Comparison of ENCODE assay signal across 17 cellular contexts in genomic region chr5:97531549-97531948, GRCh38.
A peak's percentile ranks its signal among the peaks of the same experiment; 100 is the strongest.
DNase-seq lines count a peak whose midpoint lies in the region; ATAC-seq, FAIRE-seq and TF ChIP-seq lines count a peak whose summit lies in the region.
"Had no signal": no experiment of that assay in that cellular context is flagged by ENCODE, and none has a peak within 500 bp of the region (broad histone marks: within the 10 kb centered on the region; RNA-seq: fewer than 3 reads in every experiment).

No MANE protein-coding gene starts in this region.

- intact Hi-C loops in HepG2 (cut with micrococcal nuclease; ENCODE audit: unreplicated experiment), result no loop called here

- no peak for TF ChIP-seq POLR2A in HepG2 (IDR thresholded peaks at IDR 0.05; ENCODE audit: insufficient read depth in 1 of 2, low read depth in 2 of 2, low read length in 2 of 2)

- no peaks in the 10 kb centered on the region for H3K79me2 ChIP-seq in HepG2 (ENCODE audit: insufficient read depth, low read length)

- TF ChIP-seq CTCF in HepG2 (CRISPR knock-in tag; IDR thresholded peaks at IDR 0.05), result no peak

- in situ Hi-C loops in HepG2 (cut with HindIII; ENCODE audit: extremely low pct_ligation_motif_present, low pct_unique_long_range_greater_than_20kb), result loop anchor here (25.0 kb wide), 2 partner anchors 244 to 1306 kb away; no protein-coding TSS in a partner anchor

- DNase-seq in cerebellum (ENCODE audit: low spot score), result no peak
- no peak for DNase-seq in HepG2 (ENCODE audit: low spot score)
- no peak for DNase-seq in dedifferentiated amniotic fluid mesenchymal stem cell (ENCODE audit: extremely low spot score)
- DNase-seq: activated CD8-positive, alpha-beta memory T cell treated with anti-CD3 and anti-CD28 coated beads for 24 hours; activated naive CD4-positive, alpha-beta T cell; AML-193; central memory CD4-positive, alpha-beta T cell; DND-41; NCI-H1694; NCI-H524 treated with DMSO at 0.1 percent for 48 hours had no signal

- H3K4me2 ChIP-seq in HepG2 (ENCODE audit: low read depth, low read length), result no peak overlapping the region

- H3K4me3 ChIP-seq in HepG2 (replicated peaks in 1 of 3; ENCODE audit: insufficient read depth in 1 of 3, low read depth in 2 of 3, low read length in 3 of 3), result no peak overlapping the region

- H4K20me1 ChIP-seq in HepG2 (ENCODE audit: insufficient read depth, low read length), result no peaks in the 10 kb centered on the region

- no peak overlapping the region for H2AFZ ChIP-seq in HepG2 (ENCODE audit: low read length)

- peak; percentile 83 for ATAC-seq in GM18511 (IDR thresholded peaks at IDR 0.05; ENCODE audit: unreplicated experiment)
- peak; percentile 63 for ATAC-seq in GM19463 (IDR thresholded peaks at IDR 0.05; ENCODE audit: unreplicated experiment)
- ATAC-seq in HG02943 (IDR thresholded peaks at IDR 0.05; ENCODE audit: low read depth, unreplicated experiment), result peak; percentile 93
- ATAC-seq in HG03571 (IDR thresholded peaks at IDR 0.05; ENCODE audit: unreplicated experiment), result peak; percentile 94
- no peak for ATAC-seq in HepG2
- no peak for ATAC-seq in GM21717 (IDR thresholded peaks at IDR 0.05; ENCODE audit: unreplicated experiment)
- ATAC-seq: left lobe of liver had no signal

- no peak overlapping the region for H3K9ac ChIP-seq in HepG2 (ENCODE audit: insufficient read depth, low read depth, low read length)

- BruUV-seq in HepG2 (replicated peaks; lab: Mats Ljungman, UMichigan), result no TSS peak

- H3K4me1 ChIP-seq in HepG2 (ENCODE audit: insufficient read depth, low read length), result no peaks in the 10 kb centered on the region

- H3K27me3 ChIP-seq in HepG2 (ENCODE audit: control insufficient read depth in 1 of 2, insufficient read depth in 2 of 2, low read length in 2 of 2), result no peaks in the 10 kb centered on the region

- no peaks in the 10 kb centered on the region for H3K36me3 ChIP-seq in HepG2 (replicated peaks in 1 of 2; ENCODE audit: control insufficient read depth in 1 of 2, insufficient read depth in 2 of 2, low read length in 2 of 2)

- H3K9me3 ChIP-seq in HepG2 (ENCODE audit: low read length), result no peaks in the 10 kb centered on the region

- H3K27ac ChIP-seq in HepG2 (ENCODE audit: extremely low read length, insufficient read depth, low read length), result no peak overlapping the region
- H3K27ac ChIP-seq: epithelial cell of prostate had no signal

- WGBS in HepG2 (ENCODE audit: low lambda C conversion rate), result 0% methylated on average over 2 of the region's 2 CpGs

- CTCF ChIA-PET in HepG2 (lab: Yijun Ruan, JAX; ENCODE audit: low intra/inter-chr PET ratio, low total read pairs), result no interaction called here

- no peak for FAIRE-seq in HepG2 (lab: Jason Lieb, UNC)

- TF ChIP-seq RAD21 in HepG2 (CRISPR knock-in tag; IDR thresholded peaks at IDR 0.05), result no peak

- POLR2A ChIA-PET in HepG2 (lab: Yijun Ruan, JAX), result no interaction called here

- TF ChIP-seq EP300 in HepG2 (IDR thresholded peaks at IDR 0.05; ENCODE audit: low read depth in 2 of 2, low read length in 2 of 2) (no peak), HepG2 (CRISPR knock-in tag; IDR thresholded peaks at IDR 0.05; ENCODE audit: borderline replicate concordance) (no peak)

TF ChIP-seq in HepG2, 621 proteins besides CTCF, POLR2A, EP300 and RAD21 (continues in another document):
- TF ChIP-seq NR1H2 (CRISPR knock-in tag; IDR thresholded peaks at IDR 0.05; ENCODE audit: borderline replicate concordance, low read depth) (no peak), AKNA (CRISPR knock-in tag; IDR thresholded peaks at IDR 0.05; ENCODE audit: borderline replicate concordance) (no peak), CREM (IDR thresholded peaks at IDR 0.05) (no peak), CREM (CRISPR knock-in tag; IDR thresholded peaks at IDR 0.05) (no peak), ZNF816 (CRISPR knock-in tag; IDR thresholded peaks at IDR 0.05; ENCODE audit: borderline replicate concordance) (no peak), RAD51 (IDR thresholded peaks at IDR 0.05; ENCODE audit: borderline replicate concordance) (no peak), IRF9 (CRISPR knock-in tag; IDR thresholded peaks at IDR 0.05; ENCODE audit: borderline replicate concordance) (no peak), ATF1 (CRISPR knock-in tag; IDR thresholded peaks at IDR 0.05) (no peak), ZNF292 (CRISPR knock-in tag; IDR thresholded peaks at IDR 0.05; ENCODE audit: borderline replicate concordance, low read depth) (no peak), RBM39 (IDR thresholded peaks at IDR 0.05; ENCODE audit: low read depth, low read length, poor library complexity, severe bottlenecking) (no peak), DRAP1 (CRISPR knock-in tag; IDR thresholded peaks at IDR 0.05) (no peak), ZSCAN20 (CRISPR knock-in tag; IDR thresholded peaks at IDR 0.05; ENCODE audit: borderline replicate concordance) (no peak), GPBP1L1 (CRISPR knock-in tag; IDR thresholded peaks at IDR 0.05) (no peak), ZFP82 (CRISPR knock-in tag; IDR thresholded peaks at IDR 0.05; ENCODE audit: borderline replicate concordance) (no peak)

Comparison
In these comparisons a context has a peak if more than half of its experiments do, and no peak if none do; other contexts are left out.
1. ATAC-seq: peak in GM18511 (single experiment), GM19463 (single experiment), HG02943 (single experiment) and HG03571 (single experiment); none in HepG2 (single experiment) and GM21717 (single experiment).